In genomic region chr4:102598759-102599379, GRCh38 we compare ENCODE assay signal across 9 cellular contexts.
DNase-seq lines count a peak whose midpoint lies in the region; ATAC-seq and TF ChIP-seq lines count a peak whose summit lies in the region.
"Had no signal": no experiment of that assay in that cellular context is flagged by ENCODE, and none has a peak within 500 bp of the region (broad histone marks: within the 10 kb centered on the region; RNA-seq: fewer than 3 reads in every experiment).

No MANE protein-coding gene starts in this region.

- H4K20me1 ChIP-seq in hepatocyte (ENCODE audit: insufficient read depth, poor library complexity, severe bottlenecking), result no peaks in the 10 kb centered on the region

- ATAC-seq in GM18511 (IDR thresholded peaks at IDR 0.05; ENCODE audit: unreplicated experiment) (peak; percentile 64), GM21447 (IDR thresholded peaks at IDR 0.05; ENCODE audit: unreplicated experiment) (peak; percentile 38), HG03460 (IDR thresholded peaks at IDR 0.05; ENCODE audit: unreplicated experiment) (peak; percentile 53), lower lobe of right lung (peak in 1 of 2 donors; percentile 7)

- H3K9me2 ChIP-seq in hepatocyte (replicated peaks; ENCODE audit: insufficient read depth), result no peaks in the 10 kb centered on the region

- H3K9me3 ChIP-seq in lower lobe of right lung (no peaks in the 10 kb centered on the region), hepatocyte (ENCODE audit: low read depth) (no peaks in the 10 kb centered on the region)

- DNase-seq in lower lobe of right lung (no peak), hepatocyte (ENCODE audit: low spot score) (no peak), iPS-NIHi11 (ENCODE audit: low spot score) (no peak), 8988T (no peak), NCI-H774 (lab: John Stamatoyannopoulos, UW) (no peak)
- DNase-seq: PC-9 had no signal

- H3K36me3 ChIP-seq in lower lobe of right lung (peaks cover 100% of the 10 kb centered on the region), hepatocyte (replicated peaks; ENCODE audit: insufficient read depth, low read depth) (no peaks in the 10 kb centered on the region)

- peaks cover 18% of the 10 kb centered on the region for H3K4me1 ChIP-seq in lower lobe of right lung
- H3K4me1 ChIP-seq in hepatocyte (ENCODE audit: insufficient read depth), result no peaks in the 10 kb centered on the region

- H3K27ac ChIP-seq in lower lobe of right lung (peak overlapping the region; percentile 34), hepatocyte (no peak overlapping the region)
- H3K27ac ChIP-seq: PC-9 had no signal

- H2AFZ ChIP-seq in hepatocyte, result no peak overlapping the region
- H2AFZ ChIP-seq: PC-9 had no signal

- H3K4me3 ChIP-seq in lower lobe of right lung (no peak overlapping the region), hepatocyte (no peak overlapping the region)
- H3K4me3 ChIP-seq: PC-9 had no signal

- no peaks in the 10 kb centered on the region for H3K79me2 ChIP-seq in hepatocyte

- no peaks in the 10 kb centered on the region for H3K27me3 ChIP-seq in lower lobe of right lung (ENCODE audit: low read depth)
- no peaks in the 10 kb centered on the region for H3K27me3 ChIP-seq in hepatocyte

- H3K4me2 ChIP-seq in hepatocyte, result no peak overlapping the region
- H3K4me2 ChIP-seq: PC-9 had no signal

- TF ChIP-seq CTCF in lower lobe of right lung (IDR thresholded peaks at IDR 0.05) (no peak), hepatocyte (IDR thresholded peaks at IDR 0.05; ENCODE audit: poor library complexity) (no peak)

- 91% methylated on average over 6 of the region's 6 CpGs for WGBS in hepatocyte (ENCODE audit: low lambda C conversion rate, missing lambda C conversion rate)

- intact Hi-C loops in lower lobe of right lung (cut with DNase I), result no loop called here
